1 cellular context compared by ENCODE assay signal in the genomic region with DNA sequence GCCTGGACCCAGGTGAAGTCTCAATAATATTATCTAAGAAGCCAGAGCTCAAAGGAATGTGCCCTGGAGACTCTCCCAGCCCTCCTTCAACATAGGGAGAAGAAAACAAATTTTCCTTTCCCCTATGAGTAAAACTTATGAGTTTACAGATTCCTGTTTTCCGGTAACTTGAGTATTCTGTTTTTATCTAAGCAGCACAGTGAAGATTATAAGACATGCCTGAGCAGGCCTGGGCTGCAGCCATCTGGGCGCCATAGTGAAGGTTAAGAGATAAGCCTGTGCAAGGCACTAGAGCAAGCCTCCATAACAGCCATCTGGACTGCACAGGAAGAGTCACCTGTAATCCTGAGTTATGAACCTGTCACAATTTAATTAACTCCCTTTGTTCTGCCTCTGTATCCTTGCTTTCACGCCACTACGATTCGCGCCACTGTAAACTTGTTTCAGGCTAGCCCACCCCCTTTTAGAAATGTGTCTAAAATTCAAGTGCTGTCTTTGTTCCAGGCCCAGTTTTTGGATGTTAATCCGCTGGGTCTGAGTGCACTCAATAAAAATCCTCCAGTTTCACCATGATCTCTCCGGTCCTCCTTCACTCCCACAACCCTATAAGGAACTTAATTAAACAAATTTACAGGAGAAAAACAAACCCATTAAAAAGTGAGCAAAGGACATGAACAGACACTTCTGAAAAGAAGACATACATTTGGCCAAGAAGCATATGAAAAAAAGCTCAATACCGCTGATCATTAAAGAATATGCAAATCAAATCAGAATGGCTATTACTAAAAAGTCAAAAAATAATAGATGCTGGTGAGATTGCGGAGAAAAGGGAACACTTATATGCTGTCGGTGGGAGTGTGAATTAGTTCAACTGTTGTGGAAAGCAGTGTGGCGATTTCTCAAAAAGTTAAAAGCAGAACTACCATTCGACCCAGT.
TF ChIP-seq lines count a peak whose summit lies in the region.

No MANE protein-coding gene starts in this region.

TF ChIP-seq in H1, 55 proteins besides CTCF, POLR2A, EP300 and RAD21 (continued from another document):
- TF ChIP-seq FOSL1 (IDR thresholded peaks at IDR 0.05; ENCODE audit: insufficient read depth, low read depth, low read length): no peak
- no peak for TF ChIP-seq NANOG (IDR thresholded peaks at IDR 0.05; ENCODE audit: insufficient read depth, low read depth, low read length, poor library complexity, severe bottlenecking)
- no peak for TF ChIP-seq CHD2 (IDR thresholded peaks at IDR 0.05; ENCODE audit: low read length)
- no peak for TF ChIP-seq SP1 (IDR thresholded peaks at IDR 0.05; ENCODE audit: low read depth, low read length)
- TF ChIP-seq KDM1A (IDR thresholded peaks at IDR 0.05; ENCODE audit: borderline replicate concordance, low read length): peak; percentile 55; the same call in 1 of the 2 replicates
- no peak for TF ChIP-seq ASH2L (IDR thresholded peaks at IDR 0.05; ENCODE audit: low read length)
- TF ChIP-seq TCF12 (IDR thresholded peaks at IDR 0.05; ENCODE audit: low read depth, low read length): 0 out of 2 replicates have a peak, but pooled peaks have one; percentile 11
- TF ChIP-seq, protein P1, sequence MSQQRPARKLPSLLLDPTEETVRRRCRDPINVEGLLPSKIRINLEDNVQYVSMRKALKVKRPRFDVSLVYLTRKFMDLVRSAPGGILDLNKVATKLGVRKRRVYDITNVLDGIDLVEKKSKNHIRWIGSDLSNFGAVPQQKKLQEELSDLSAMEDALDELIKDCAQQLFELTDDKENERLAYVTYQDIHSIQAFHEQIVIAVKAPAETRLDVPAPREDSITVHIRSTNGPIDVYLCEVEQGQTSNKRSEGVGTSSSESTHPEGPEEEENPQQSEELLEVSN (IDR thresholded peaks at IDR 0.05): no peak
